9 cellular contexts compared by ENCODE assay signal in genomic region chr11:66288138-66288865, GRCh38. TPM values are rescaled to one million over a fixed set of nuclear protein-coding genes. Genes with fewer than 3 reads are reported as not detected.
DNase-seq lines count a peak whose midpoint lies in the region; ATAC-seq and TF ChIP-seq lines count a peak whose summit lies in the region.
"Had no signal": no experiment of that assay in that cellular context is flagged by ENCODE, and none has a peak within 500 bp of the region (broad histone marks: within the 10 kb centered on the region; RNA-seq: fewer than 3 reads in every experiment).

No MANE protein-coding gene starts in this region.

- H3K9me3 ChIP-seq in mucosa of descending colon: no peaks in the 10 kb centered on the region

- H3K4me3 ChIP-seq in LNCaP clone FGC (ENCODE audit: low read depth, low read length) (peak overlapping the region; percentile 85), mucosa of descending colon (peak overlapping the region; percentile 86)

- peaks cover 5% of the 10 kb centered on the region for H3K27me3 Mint-ChIP-seq in chondrocyte (ENCODE audit: low read depth)

- H3K36me3 Mint-ChIP-seq in chondrocyte (ENCODE audit: low read depth): no peaks in the 10 kb centered on the region

- DNase-seq in GM10266 (ENCODE audit: extremely low spot score) (peak; percentile 47), LNCaP clone FGC (ENCODE audit: low read depth) (no peak), chondrocyte (ENCODE audit: low spot score) (no peak), mucosa of descending colon (peak; percentile 49 to 65 (median 58)), COLO829 (ENCODE audit: low spot score) (no peak), NOMO-1 (lab: John Stamatoyannopoulos, UW; ENCODE audit: unreplicated experiment in 2 of 2) (no peak)

- no peaks in the 10 kb centered on the region for H3K36me3 ChIP-seq in mucosa of descending colon (ENCODE audit: low read depth)

- intact Hi-C loops in mucosa of descending colon (cut with DNase I, micrococcal nuclease): no loop called here

- H3K9me3 Mint-ChIP-seq in chondrocyte (ENCODE audit: low read depth): no peaks in the 10 kb centered on the region

- H3K4me1 ChIP-seq in mucosa of descending colon (ENCODE audit: low read depth): peaks cover 31% of the 10 kb centered on the region

- peaks cover 43% of the 10 kb centered on the region for H3K4me1 Mint-ChIP-seq in chondrocyte (ENCODE audit: low read depth)

- peak overlapping the region; percentile 87 for H3K4me3 Mint-ChIP-seq in chondrocyte (ENCODE audit: unreplicated experiment)

- ATAC-seq in mucosa of descending colon (peak; percentile 9), HG02763 (IDR thresholded peaks at IDR 0.05; ENCODE audit: unreplicated experiment) (no peak), HG03442 (IDR thresholded peaks at IDR 0.05; ENCODE audit: unreplicated experiment) (no peak)

- TF ChIP-seq CTCF in GM10266 (IDR thresholded peaks at IDR 0.05; ENCODE audit: control insufficient read depth, insufficient read depth, low read depth, missing control alignments): no peak
- TF ChIP-seq CTCF in LNCaP clone FGC (IDR thresholded peaks at IDR 0.05; ENCODE audit: control insufficient read depth, extremely low read depth, insufficient read depth): no peak
- no peak for TF ChIP-seq CTCF in chondrocyte (IDR thresholded peaks at IDR 0.05)
- TF ChIP-seq CTCF in mucosa of descending colon (IDR thresholded peaks at IDR 0.05): no peak

- peak overlapping the region; percentile 94 for H3K27ac Mint-ChIP-seq in chondrocyte (ENCODE audit: unreplicated experiment)

RNA-seq across cellular contexts. Expression of gene YIF1A, which starts 0.6 kb away (rescaled TPM):
- total RNA-seq in chondrocyte: 180 to 193 TPM (median 187 TPM) in 3 replicates
- 10 to 100 TPM; 66.1 to 93.5 (median 77.9) TPM for total RNA-seq in mucosa of descending colon

RNA-seq across cellular contexts. Expression of gene TMEM151A, which starts 3.4 kb away (rescaled TPM):
- total RNA-seq in chondrocyte (2.0 to 4.7 TPM (median 4.3 TPM) in 3 replicates), mucosa of descending colon (under 1 TPM; 0.17 to 0.38 (median 0.27) TPM)
- total RNA-seq: activated CD8-positive, alpha-beta memory T cell treated with anti-CD3 and anti-CD28 coated beads for 36 hours had no signal

RNA-seq across cellular contexts. Expression of gene CNIH2, which starts 10.3 kb away (rescaled TPM):
- total RNA-seq in chondrocyte (2.5 to 2.8 TPM (median 2.8 TPM) in 3 replicates), mucosa of descending colon (1 to 10 TPM; 1.0 to 1.9 (median 1.3) TPM)

RNA-seq across cellular contexts. Expression of gene RAB1B, which starts 19.9 kb away (rescaled TPM):
- total RNA-seq in chondrocyte: 124 to 125 TPM (median 124 TPM) in 3 replicates
- total RNA-seq in mucosa of descending colon: 100 to 1,000 TPM; 154 to 210 (median 191) TPM

RNA-seq across cellular contexts. Expression of gene CD248, which starts 28.5 kb away (rescaled TPM):
- total RNA-seq in chondrocyte (44.5 to 113 TPM (median 109 TPM) in 3 replicates), mucosa of descending colon (10 to 100 TPM in 2 of 3 donors, 1 to 10 TPM in 1; 4.5 to 37.7 (median 28.5) TPM)

Comparison
In these comparisons a context has a peak if more than half of its experiments do, and no peak if none do; other contexts are left out.
1. DNase-seq: peak in GM10266 (single experiment) and mucosa of descending colon (3 of 3); none in LNCaP clone FGC (single experiment), chondrocyte (single experiment), COLO829 (single experiment) and NOMO-1 (0 of 2).